ENCODE assay signal across 17 cellular contexts in genomic region chr13:27112006-27112405, GRCh38. TPM values are rescaled to one million over a fixed set of nuclear protein-coding genes. Genes with fewer than 3 reads are reported as not detected.
A peak's percentile ranks its signal among the peaks of the same experiment; 100 is the strongest.
DNase-seq lines count a peak whose midpoint lies in the region; ATAC-seq and TF ChIP-seq lines count a peak whose summit lies in the region.
"Had no signal": no experiment of that assay in that cellular context is flagged by ENCODE, and none has a peak within 500 bp of the region (broad histone marks: within the 10 kb centered on the region; RNA-seq: fewer than 3 reads in every experiment).

No MANE protein-coding gene starts in this region.

- no peak for TF ChIP-seq CTCF in activated CD8-positive, alpha-beta T cell treated with anti-CD3 and anti-CD28 coated beads for 36 hours (IDR thresholded peaks at IDR 0.05)

- peaks cover 40% of the 10 kb centered on the region for H3K36me3 Mint-ChIP-seq in activated CD8-positive, alpha-beta T cell treated with anti-CD3 and anti-CD28 coated beads for 36 hours (ENCODE audit: low read depth)
- peaks cover 36% of the 10 kb centered on the region for H3K36me3 Mint-ChIP-seq in activated CD8-positive, alpha-beta T cell treated with anti-CD3 and anti-CD28 coated beads, Interleukin-2, amount 10 ng/mL, durations not matched to agents 7 days and 5 days (ENCODE audit: low read depth)
- peaks cover 28% of the 10 kb centered on the region for H3K36me3 Mint-ChIP-seq in stimulated activated memory B cell treated with anti-CD40 and anti-IgM and Interleukin-4, amounts not matched to agents 10 μg/mL and 1 μg/mL and 100 μg/mL, for 72 hours

- peak overlapping the region; percentile 34 for H3K27ac Mint-ChIP-seq in activated CD8-positive, alpha-beta T cell treated with anti-CD3 and anti-CD28 coated beads for 36 hours
- H3K27ac Mint-ChIP-seq in activated CD8-positive, alpha-beta T cell treated with anti-CD3 and anti-CD28 coated beads, Interleukin-2, amount 10 ng/mL, durations not matched to agents 7 days and 5 days = no peak overlapping the region
- H3K27ac Mint-ChIP-seq in stimulated activated memory B cell treated with anti-CD40 and anti-IgM and Interleukin-4, amounts not matched to agents 10 μg/mL and 1 μg/mL and 100 μg/mL, for 72 hours = peak overlapping the region; percentile 22

- ATAC-seq in activated CD8-positive, alpha-beta T cell treated with anti-CD3 and anti-CD28 coated beads for 36 hours = peak; percentile 55
- no peak for ATAC-seq in activated CD8-positive, alpha-beta T cell treated with anti-CD3 and anti-CD28 coated beads, Interleukin-2, amount 10 ng/mL, durations not matched to agents 7 days and 5 days
- peak; percentile 55 for ATAC-seq in GM18867 (IDR thresholded peaks at IDR 0.05; ENCODE audit: unreplicated experiment)
- no peak for ATAC-seq in stimulated activated memory B cell treated with anti-CD40 and anti-IgM and Interleukin-4, amounts not matched to agents 10 μg/mL and 1 μg/mL and 100 μg/mL, for 72 hours

- no peaks in the 10 kb centered on the region for H3K9me3 Mint-ChIP-seq in activated CD8-positive, alpha-beta T cell treated with anti-CD3 and anti-CD28 coated beads for 36 hours
- H3K9me3 Mint-ChIP-seq in activated CD8-positive, alpha-beta T cell treated with anti-CD3 and anti-CD28 coated beads, Interleukin-2, amount 10 ng/mL, durations not matched to agents 7 days and 5 days (ENCODE audit: insufficient read depth) = no peaks in the 10 kb centered on the region
- no peaks in the 10 kb centered on the region for H3K9me3 Mint-ChIP-seq in stimulated activated memory B cell treated with anti-CD40 and anti-IgM and Interleukin-4, amounts not matched to agents 10 μg/mL and 1 μg/mL and 100 μg/mL, for 72 hours

- POLR2A ChIA-PET in activated CD8-positive, alpha-beta T cell treated with anti-CD3 and anti-CD28 coated beads for 36 hours (lab: Charles Lee) = no interaction called here
- POLR2A ChIA-PET in activated CD8-positive, alpha-beta T cell treated with anti-CD3 and anti-CD28 coated beads, Interleukin-2, amount 10 ng/mL, durations not matched to agents 7 days and 5 days (lab: Charles Lee) = no interaction called here

- intact Hi-C loops in activated CD8-positive, alpha-beta T cell treated with anti-CD3 and anti-CD28 coated beads for 36 hours (cut with micrococcal nuclease) = no loop called here

- no peaks in the 10 kb centered on the region for H3K27me3 Mint-ChIP-seq in activated CD8-positive, alpha-beta T cell treated with anti-CD3 and anti-CD28 coated beads for 36 hours
- H3K27me3 Mint-ChIP-seq in activated CD8-positive, alpha-beta T cell treated with anti-CD3 and anti-CD28 coated beads, Interleukin-2, amount 10 ng/mL, durations not matched to agents 7 days and 5 days (ENCODE audit: low read depth) = no peaks in the 10 kb centered on the region
- H3K27me3 Mint-ChIP-seq in stimulated activated memory B cell treated with anti-CD40 and anti-IgM and Interleukin-4, amounts not matched to agents 10 μg/mL and 1 μg/mL and 100 μg/mL, for 72 hours = no peaks in the 10 kb centered on the region

- DNase-seq in activated CD8-positive, alpha-beta T cell treated with anti-CD3 and anti-CD28 coated beads for 36 hours = no peak
- DNase-seq in activated CD8-positive, alpha-beta T cell treated with anti-CD3 and anti-CD28 coated beads, Interleukin-2, amount 10 ng/mL, durations not matched to agents 7 days and 5 days = no peak
- DNase-seq in M059J (ENCODE audit: low read depth) (peak; percentile 9), NCI-H2029 (lab: John Stamatoyannopoulos, UW) (no peak), DMS 273 treated with DMSO at 0.1 percent for 48 hours (lab: John Stamatoyannopoulos, UW) (no peak), 8988T (no peak)
- DNase-seq: DMS79, GOT3, KG1, NCI-H1092, NCI-H2107, NCI-H345, NCI-H748 treated with DMSO at 0.1 percent for 48 hours, Right ventricle myocardium superior had no signal

- CTCF ChIA-PET in activated CD8-positive, alpha-beta T cell treated with anti-CD3 and anti-CD28 coated beads for 36 hours (lab: Charles Lee) = no interaction called here
- CTCF ChIA-PET in activated CD8-positive, alpha-beta T cell treated with anti-CD3 and anti-CD28 coated beads, Interleukin-2, amount 10 ng/mL, durations not matched to agents 7 days and 5 days (lab: Charles Lee) = no interaction called here

- H3K4me1 Mint-ChIP-seq in activated CD8-positive, alpha-beta T cell treated with anti-CD3 and anti-CD28 coated beads for 36 hours (ENCODE audit: low read depth) = peaks cover 21% of the 10 kb centered on the region
- H3K4me1 Mint-ChIP-seq in activated CD8-positive, alpha-beta T cell treated with anti-CD3 and anti-CD28 coated beads, Interleukin-2, amount 10 ng/mL, durations not matched to agents 7 days and 5 days (ENCODE audit: low read depth) = no peaks in the 10 kb centered on the region
- H3K4me1 Mint-ChIP-seq in stimulated activated memory B cell treated with anti-CD40 and anti-IgM and Interleukin-4, amounts not matched to agents 10 μg/mL and 1 μg/mL and 100 μg/mL, for 72 hours = peaks cover 33% of the 10 kb centered on the region
- H3K4me1 Mint-ChIP-seq: CD14-positive monocyte had no signal

- H3K4me3 Mint-ChIP-seq in activated CD8-positive, alpha-beta T cell treated with anti-CD3 and anti-CD28 coated beads for 36 hours = no peak overlapping the region
- no peak overlapping the region for H3K4me3 Mint-ChIP-seq in activated CD8-positive, alpha-beta T cell treated with anti-CD3 and anti-CD28 coated beads, Interleukin-2, amount 10 ng/mL, durations not matched to agents 7 days and 5 days
- no peak overlapping the region for H3K4me3 Mint-ChIP-seq in stimulated activated memory B cell treated with anti-CD40 and anti-IgM and Interleukin-4, amounts not matched to agents 10 μg/mL and 1 μg/mL and 100 μg/mL, for 72 hours
- H3K4me3 Mint-ChIP-seq: CD14-positive monocyte had no signal

RNA-seq across cellular contexts. Expression of gene USP12, which starts 59.6 kb away (rescaled TPM):
- 10 to 100 TPM; 35.7 to 40.1 TPM for total RNA-seq in activated CD8-positive, alpha-beta T cell treated with anti-CD3 and anti-CD28 coated beads for 36 hours
- total RNA-seq in activated CD8-positive, alpha-beta T cell treated with anti-CD3 and anti-CD28 coated beads, Interleukin-2, amount 10 ng/mL, durations not matched to agents 7 days and 5 days = 10 to 100 TPM; 19.3 to 19.8 TPM
- 17.9 and 30.1 TPM in 2 replicates for total RNA-seq in M059J (2014; rRNA removed; shearing (Covaris generic))

Comparison
In these comparisons a context has a peak if more than half of its experiments do, and no peak if none do; other contexts are left out.
1. ATAC-seq: peak in activated CD8-positive, alpha-beta T cell treated with anti-CD3 and anti-CD28 coated beads for 36 hours (single experiment) and GM18867 (single experiment); none in activated CD8-positive, alpha-beta T cell treated with anti-CD3 and anti-CD28 coated beads, Interleukin-2, amount 10 ng/mL, durations not matched to agents 7 days and 5 days (single experiment) and stimulated activated memory B cell treated with anti-CD40 and anti-IgM and Interleukin-4, amounts not matched to agents 10 μg/mL and 1 μg/mL and 100 μg/mL, for 72 hours (single experiment).